Comparison of ENCODE assay signal across 27 cellular contexts in the genomic region with DNA sequence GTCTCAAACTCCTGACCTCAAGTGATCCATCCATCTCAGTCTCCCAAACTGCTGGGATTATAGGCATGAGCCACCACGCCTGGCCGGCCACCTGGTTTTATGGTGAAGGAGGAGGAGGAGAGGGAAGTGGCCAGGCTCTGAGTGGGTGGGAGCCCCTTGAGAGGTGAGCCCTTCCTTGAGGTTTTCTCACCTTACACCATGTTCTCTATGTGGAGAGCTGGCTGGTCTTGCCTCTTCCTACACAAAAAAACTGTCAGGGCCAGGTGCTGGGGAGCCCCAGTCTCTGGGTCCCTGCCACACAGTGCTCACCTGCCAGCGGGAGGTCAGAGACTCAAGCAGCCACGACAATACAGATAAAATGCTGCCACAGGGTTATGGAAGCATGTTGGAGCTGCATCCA.
"Had no signal": no experiment of that assay in that cellular context is flagged by ENCODE, and none has a peak within 500 bp of the region (broad histone marks: within the 10 kb centered on the region; RNA-seq: fewer than 3 reads in every experiment).

No MANE protein-coding gene starts in this region.

- H3K9me3 Mint-ChIP-seq: dendritic cell treated with granulocyte-macrophage colony-stimulating factor and Interleukin-4, amounts not matched to agents 40 ng/mL and 50 ng/mL, for 4 days; endodermal cell; immature natural killer cell; memory B cell; natural killer cell had no signal

- H3K4me1 Mint-ChIP-seq: endodermal cell, memory B cell, natural killer cell had no signal

- H3K4me3 ChIP-seq: colonic mucosa, esophagus muscularis mucosa, gastroesophageal sphincter, heart left ventricle, lung, prostate gland, right atrium auricular region, smooth muscle cell, stomach, thyroid gland, vagina had no signal

- H3K4me2 ChIP-seq: smooth muscle cell had no signal

- H3K4me1 ChIP-seq: foreskin keratinocyte, parathyroid adenoma, prostate gland, vagina had no signal

- H3K27ac Mint-ChIP-seq: dendritic cell treated with granulocyte-macrophage colony-stimulating factor and Interleukin-4, amounts not matched to agents 40 ng/mL and 50 ng/mL, for 4 days; endodermal cell; memory B cell had no signal

- DNase-seq: colonic mucosa; effector CD8-positive, alpha-beta T cell; endodermal cell; foreskin keratinocyte; heart left ventricle; hippocampal formation; immature natural killer cell; natural killer cell; stimulated activated CD4-positive, alpha-beta T cell treated with anti-CD3 and anti-CD28 coated beads, Interleukin-12 subunit alpha, Interleukin-12 subunit beta, amount 100 ng/mL, for 4 hours; stimulated activated CD4-positive, alpha-beta T cell treated with anti-CD3 and anti-CD28 coated beads, Interleukin-1b, Interleukin-23, amount 100 ng/mL, for 48 hours; stimulated activated CD4-positive, alpha-beta T cell treated with anti-CD3 and anti-CD28 coated beads, Interleukin-4, amount 100 ng/mL, for 1 hour; stimulated activated CD8-positive, alpha-beta memory T cell treated with anti-CD3 and anti-CD28 coated beads, Interleukin-4, amount 100 ng/mL, for 48 hours; stimulated activated naive CD4-positive, alpha-beta T cell treated with Interleukin-2 at 50 U/mL for 16 hours; stomach; thyroid gland; trophoblast cell had no signal

- H3K27me3 ChIP-seq: colonic mucosa, esophagus muscularis mucosa, foreskin keratinocyte, gastroesophageal sphincter, heart left ventricle, right atrium auricular region, stomach, thyroid gland, vagina had no signal

- H3K36me3 ChIP-seq: colonic mucosa, prostate gland, right atrium auricular region, thyroid gland, vagina had no signal

- ATAC-seq: foreskin keratinocyte, gastroesophageal sphincter, heart left ventricle, natural killer cell, sciatic nerve had no signal

- H3K9me3 ChIP-seq: colonic mucosa, esophagus muscularis mucosa, gastroesophageal sphincter, heart left ventricle, prostate gland, right atrium auricular region, stomach, thyroid gland, vagina had no signal

- H3K9ac ChIP-seq: parathyroid adenoma had no signal

- H3K27ac ChIP-seq: colonic mucosa, esophagus muscularis mucosa, foreskin keratinocyte, gastroesophageal sphincter, heart left ventricle, parathyroid adenoma, prostate gland, right atrium auricular region, stomach, thyroid gland, vagina had no signal

- H3K36me3 Mint-ChIP-seq: natural killer cell had no signal

- H3K4me3 Mint-ChIP-seq: dendritic cell treated with granulocyte-macrophage colony-stimulating factor and Interleukin-4, amounts not matched to agents 40 ng/mL and 50 ng/mL, for 4 days; endodermal cell; immature natural killer cell; memory B cell; natural killer cell had no signal
